ENCODE assay signal across 8 cellular contexts in genomic region chr1:156502749-156503671, GRCh38. TPM values are rescaled to one million over a fixed set of nuclear protein-coding genes. Genes with fewer than 3 reads are reported as not detected.
A peak's percentile ranks its signal among the peaks of the same experiment; 100 is the strongest.
DNase-seq lines count a peak whose midpoint lies in the region; ATAC-seq, FAIRE-seq and TF ChIP-seq lines count a peak whose summit lies in the region.

No MANE protein-coding gene starts in this region.

- H3F3A ChIP-seq in neural progenitor cell (ENCODE audit: low read depth), result peaks cover 44% of the 10 kb centered on the region

- H3K36me3 Mint-ChIP-seq in activated T-helper 17 cell treated with anti-CD3 and anti-CD28 coated beads, Interleukin-2, amount 50 U/mL, for 72 hours (ENCODE audit: low read depth), result peaks cover 16% of the 10 kb centered on the region
- H3K36me3 Mint-ChIP-seq in neural progenitor cell, result no peaks in the 10 kb centered on the region

- H3K4me1 ChIP-seq in neural progenitor cell, result peaks cover 25% of the 10 kb centered on the region

- DNase-seq in CD1c-positive myeloid dendritic cell (ENCODE audit: extremely low spot score) (peak; percentile 74), KG1 (lab: John Stamatoyannopoulos, UW) (peak; percentile 66), globus pallidus (ENCODE audit: low spot score) (peak; percentile 76), neural progenitor cell (ENCODE audit: low spot score) (no peak), frontal cortex (ENCODE audit: low spot score in 2 of 2) (no peak)

- peak overlapping the region; percentile 90 for H3K4me3 Mint-ChIP-seq in activated T-helper 17 cell treated with anti-CD3 and anti-CD28 coated beads, Interleukin-2, amount 50 U/mL, for 72 hours
- peak overlapping the region; percentile 69 for H3K4me3 Mint-ChIP-seq in neural progenitor cell

- no peak overlapping the region for H3K9ac ChIP-seq in neural progenitor cell

- no peaks in the 10 kb centered on the region for H3K9me3 Mint-ChIP-seq in activated T-helper 17 cell treated with anti-CD3 and anti-CD28 coated beads, Interleukin-2, amount 50 U/mL, for 72 hours
- H3K9me3 Mint-ChIP-seq in neural progenitor cell, result no peaks in the 10 kb centered on the region

- H3K36me3 ChIP-seq in neural progenitor cell, result no peaks in the 10 kb centered on the region

- no peak overlapping the region for H3K4me2 ChIP-seq in neural progenitor cell

- ATAC-seq in activated T-helper 17 cell treated with anti-CD3 and anti-CD28 coated beads, Interleukin-2, amount 50 U/mL, for 72 hours (replicated peaks), result no peak
- no peak for ATAC-seq in GM21723 (IDR thresholded peaks at IDR 0.05; ENCODE audit: unreplicated experiment)
- ATAC-seq in GM19397 (IDR thresholded peaks at IDR 0.05; ENCODE audit: unreplicated experiment), result no peak

- no peaks in the 10 kb centered on the region for H3K27me3 Mint-ChIP-seq in activated T-helper 17 cell treated with anti-CD3 and anti-CD28 coated beads, Interleukin-2, amount 50 U/mL, for 72 hours
- H3K27me3 Mint-ChIP-seq in neural progenitor cell (ENCODE audit: insufficient read depth, low read depth), result peaks cover 8% of the 10 kb centered on the region

- H3K79me2 ChIP-seq in neural progenitor cell (ENCODE audit: low read depth), result peaks cover 17% of the 10 kb centered on the region

- H2AFZ ChIP-seq in neural progenitor cell (replicated peaks), result no peak overlapping the region

- no peak overlapping the region for H3K27ac ChIP-seq in neural progenitor cell

- peaks cover 24% of the 10 kb centered on the region for H4K20me1 ChIP-seq in neural progenitor cell (ENCODE audit: low read depth)

- TF ChIP-seq CTCF in neural progenitor cell (IDR thresholded peaks at IDR 0.05), result no peak

- peaks cover 33% of the 10 kb centered on the region for H3K4me1 Mint-ChIP-seq in activated T-helper 17 cell treated with anti-CD3 and anti-CD28 coated beads, Interleukin-2, amount 50 U/mL, for 72 hours
- H3K4me1 Mint-ChIP-seq in neural progenitor cell, result peaks cover 55% of the 10 kb centered on the region

- H3K4me3 ChIP-seq in neural progenitor cell, result no peak overlapping the region

- H3K9me3 ChIP-seq in neural progenitor cell (ENCODE audit: low read depth), result no peaks in the 10 kb centered on the region

- no peak for FAIRE-seq in frontal cortex (lab: Jason Lieb, UNC)

- H3K27ac Mint-ChIP-seq in activated T-helper 17 cell treated with anti-CD3 and anti-CD28 coated beads, Interleukin-2, amount 50 U/mL, for 72 hours, result peak overlapping the region; percentile 99
- peak overlapping the region; percentile 42 for H3K27ac Mint-ChIP-seq in neural progenitor cell

- H3K27me3 ChIP-seq in neural progenitor cell, result no peaks in the 10 kb centered on the region

RNA-seq across cellular contexts. Expression of gene MEF2D, which starts 2.4 kb away (rescaled TPM):
- total RNA-seq in activated T-helper 17 cell treated with anti-CD3 and anti-CD28 coated beads, Interleukin-2, amount 50 U/mL, for 72 hours, result 10 to 100 TPM; 34.4 to 68.5 TPM
- 1.8 and 7.1 TPM in 2 replicates for total RNA-seq in neural progenitor cell (ENCODE audit: low replicate concordance)
- 4.9 TPM for total RNA-seq in frontal cortex

Comparison
In these comparisons a context has a peak if more than half of its experiments do, and no peak if none do; other contexts are left out.
1. DNase-seq: peak in CD1c-positive myeloid dendritic cell (single experiment), KG1 (single experiment) and globus pallidus (single experiment); none in neural progenitor cell (single experiment) and frontal cortex (0 of 2).